In genomic region chr3:140166908-140167599, GRCh38 we compare ENCODE assay signal across 14 cellular contexts.
"Had no signal": no experiment of that assay in that cellular context is flagged by ENCODE, and none has a peak within 500 bp of the region (broad histone marks: within the 10 kb centered on the region; RNA-seq: fewer than 3 reads in every experiment).

No MANE protein-coding gene starts in this region.

- H3K36me3 ChIP-seq: cardiac muscle cell, colonic mucosa, upper lobe of left lung had no signal

- H3K27ac ChIP-seq: cardiac muscle cell, colonic mucosa, hepatocyte, upper lobe of left lung had no signal

- H3K79me2 ChIP-seq: hepatocyte had no signal

- ATAC-seq: activated T-cell treated with anti-CD3 and anti-CD28 coated beads, Interleukin-2, amount 50 U/mL, for 72 hours; stimulated activated naive CD8-positive, alpha-beta T cell treated with anti-CD3 and anti-CD28 coated beads, Interleukin-15, Interleukin-2, amounts not matched to agents 100 U/mL and 50 U/mL, for 24 hours had no signal

- H3K4me1 ChIP-seq: colonic mucosa, upper lobe of left lung had no signal

- H2AFZ ChIP-seq: hepatocyte had no signal

- H3K4me3 ChIP-seq: cardiac muscle cell, colonic mucosa, hepatocyte, lung, upper lobe of left lung had no signal

- H3K27me3 ChIP-seq: cardiac muscle cell, colonic mucosa, hepatocyte, upper lobe of left lung had no signal

- DNase-seq: activated CD4-positive, alpha-beta memory T cell treated with anti-CD3 and anti-CD28 coated beads, Interleukin-2, amount 10 ng/mL, durations not matched to agents 7 days and 5 days; activated CD4-positive, alpha-beta T cell treated with anti-CD3 and anti-CD28 coated beads for 1 hour; activated gamma-delta T cell treated with Interleukin-2 at 50 U/mL for 16 hours; activated naive CD8-positive, alpha-beta T cell treated with anti-CD3 and anti-CD28 coated beads, Interleukin-2, amount 10 ng/mL, durations not matched to agents 7 days and 5 days; activated T-cell treated with anti-CD3 and anti-CD28 coated beads, Interleukin-2, amount 50 U/mL, for 72 hours; anterior cingulate cortex; colonic mucosa; stimulated activated CD4-positive, alpha-beta T cell treated with anti-CD3 and anti-CD28 coated beads, Interleukin-4, amount 100 ng/mL, for 1 hour; stimulated activated CD8-positive, alpha-beta memory T cell treated with anti-CD3 and anti-CD28 coated beads, Interleukin-4, amount 100 ng/mL, for 48 hours; stimulated activated naive CD8-positive, alpha-beta T cell treated with anti-CD3 and anti-CD28 coated beads, Interleukin-15, Interleukin-2, amounts not matched to agents 100 U/mL and 50 U/mL, for 24 hours; upper lobe of left lung had no signal

- H3K4me2 ChIP-seq: hepatocyte had no signal

- H3K9me3 ChIP-seq: colonic mucosa, upper lobe of left lung had no signal
